ENCODE assay signal across 1 cellular context in genomic region chr17:63848834-63849689, GRCh38.
TF ChIP-seq lines count a peak whose summit lies in the region.

No MANE protein-coding gene starts in this region.

TF ChIP-seq in WTC11, 78 proteins besides CTCF, POLR2A, EP300 and RAD21 (continued from another document):
- no peak for TF ChIP-seq GTF2I (CRISPR knock-in tag; conservative IDR thresholded peaks at IDR 0.05)
- TF ChIP-seq, protein P1, sequence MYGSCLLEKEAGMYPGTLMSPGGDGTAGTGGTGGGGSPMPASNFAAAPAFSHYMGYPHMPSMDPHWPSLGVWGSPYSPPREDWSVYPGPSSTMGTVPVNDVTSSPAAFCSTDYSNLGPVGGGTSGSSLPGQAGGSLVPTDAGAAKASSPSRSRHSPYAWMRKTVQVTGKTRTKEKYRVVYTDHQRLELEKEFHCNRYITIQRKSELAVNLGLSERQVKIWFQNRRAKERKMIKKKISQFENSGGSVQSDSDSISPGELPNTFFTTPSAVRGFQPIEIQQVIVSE (CRISPR knock-in tag; IDR thresholded peaks at IDR 0.05; ENCODE audit: borderline replicate concordance), result no peak
